ENCODE assay signal across 12 cellular contexts in genomic region chr14:74599201-74599809, GRCh38. TPM values are rescaled to one million over a fixed set of nuclear protein-coding genes. Genes with fewer than 3 reads are reported as not detected.
DNase-seq lines count a peak whose midpoint lies in the region; ATAC-seq and TF ChIP-seq lines count a peak whose summit lies in the region.
"Had no signal": no experiment of that assay in that cellular context is flagged by ENCODE, and none has a peak within 500 bp of the region (broad histone marks: within the 10 kb centered on the region; RNA-seq: fewer than 3 reads in every experiment).

No MANE protein-coding gene starts in this region.

- H3K4ac ChIP-seq in neuronal stem cell (ENCODE audit: low read length), result no peak overlapping the region

- WGBS in neuronal stem cell (ENCODE audit: extremely low coverage in 2 of 2, insufficient read length in 2 of 2, insufficient replicate concordance in 1 of 2), 2 donors, result no CpG with 5 or more reads among the region's 12 CpGs
- WGBS in upper lobe of left lung, 2 donors, result 39 to 49% methylated on average over 10 to 12 of the region's 12 CpGs

- no peak overlapping the region for H3K14ac ChIP-seq in neuronal stem cell (ENCODE audit: low read length)

- no peaks in the 10 kb centered on the region for H3K9me3 Mint-ChIP-seq in activated CD4-positive, alpha-beta T cell treated with anti-CD3 and anti-CD28 coated beads, Interleukin-2, amount 10 ng/mL, durations not matched to agents 24 days and 14 days
- H3K9me3 Mint-ChIP-seq: activated naive CD4-positive, alpha-beta T cell treated with anti-CD3 and anti-CD28 coated beads, Interleukin-2, amount 50 U/mL, for 24 hours had no signal

- no peaks in the 10 kb centered on the region for H3K36me3 ChIP-seq in neuronal stem cell (replicated peaks in 1 of 2; ENCODE audit: control insufficient read depth in 2 of 2, insufficient read depth in 2 of 2, low read length in 2 of 2)
- no peaks in the 10 kb centered on the region for H3K36me3 ChIP-seq in upper lobe of left lung

- H3K36me3 Mint-ChIP-seq in activated CD4-positive, alpha-beta T cell treated with anti-CD3 and anti-CD28 coated beads, Interleukin-2, amount 10 ng/mL, durations not matched to agents 24 days and 14 days (ENCODE audit: low read depth), result no peaks in the 10 kb centered on the region
- H3K36me3 Mint-ChIP-seq: activated naive CD4-positive, alpha-beta T cell treated with anti-CD3 and anti-CD28 coated beads, Interleukin-2, amount 50 U/mL, for 24 hours had no signal

- H2BK12ac ChIP-seq in neuronal stem cell (ENCODE audit: low read length), result no peak overlapping the region

- H3K27ac ChIP-seq in neuronal stem cell (replicated peaks; ENCODE audit: low read length) (no peak overlapping the region), upper lobe of left lung (peak overlapping the region; percentile 31 to 84 (median 75))

- H3K4me3 Mint-ChIP-seq in activated CD4-positive, alpha-beta T cell treated with anti-CD3 and anti-CD28 coated beads, Interleukin-2, amount 10 ng/mL, durations not matched to agents 24 days and 14 days, result no peak overlapping the region
- H3K4me3 Mint-ChIP-seq: activated naive CD4-positive, alpha-beta T cell treated with anti-CD3 and anti-CD28 coated beads, Interleukin-2, amount 50 U/mL, for 24 hours had no signal

- no peak overlapping the region for H3K4me3 ChIP-seq in neuronal stem cell (ENCODE audit: low read length in 2 of 2)
- H3K4me3 ChIP-seq in upper lobe of left lung, result no peak overlapping the region

- intact Hi-C loops in Right ventricle myocardium superior (cut with DNase I), result no loop called here
- intact Hi-C loops in activated CD4-positive, alpha-beta T cell treated with anti-CD3 and anti-CD28 coated beads, Interleukin-2, amount 10 ng/mL, durations not matched to agents 24 days and 14 days (cut with micrococcal nuclease), result no loop called here

- H2BK5ac ChIP-seq in neuronal stem cell (ENCODE audit: low read length), result no peak overlapping the region

- H2BK120ac ChIP-seq in neuronal stem cell (ENCODE audit: low read depth, low read length), result peak overlapping the region; percentile 85

- H3K9ac ChIP-seq in neuronal stem cell (ENCODE audit: low read depth, low read length, poor library complexity), result no peak overlapping the region

- no peak for TF ChIP-seq CTCF in upper lobe of left lung (IDR thresholded peaks at IDR 0.05)

- H3K4me1 Mint-ChIP-seq in activated CD4-positive, alpha-beta T cell treated with anti-CD3 and anti-CD28 coated beads, Interleukin-2, amount 10 ng/mL, durations not matched to agents 24 days and 14 days, result no peaks in the 10 kb centered on the region
- H3K4me1 Mint-ChIP-seq: activated naive CD4-positive, alpha-beta T cell treated with anti-CD3 and anti-CD28 coated beads, Interleukin-2, amount 50 U/mL, for 24 hours had no signal

- H3K27ac Mint-ChIP-seq in activated CD4-positive, alpha-beta T cell treated with anti-CD3 and anti-CD28 coated beads, Interleukin-2, amount 10 ng/mL, durations not matched to agents 24 days and 14 days, result no peak overlapping the region
- H3K27ac Mint-ChIP-seq: activated naive CD4-positive, alpha-beta T cell treated with anti-CD3 and anti-CD28 coated beads, Interleukin-2, amount 50 U/mL, for 24 hours had no signal

- no peak for TF ChIP-seq POLR2A in upper lobe of left lung (IDR thresholded peaks at IDR 0.05)

- H3K4me1 ChIP-seq in neuronal stem cell (ENCODE audit: control insufficient read depth in 2 of 2, insufficient read depth in 1 of 2, low read depth in 1 of 2, low read length in 2 of 2) (no peaks in the 10 kb centered on the region), upper lobe of left lung (peaks cover 41 to 48% (median 45%) of the 10 kb centered on the region in 4 donors)

- H4K91ac ChIP-seq in neuronal stem cell (ENCODE audit: low read depth, low read length, poor library complexity), result no peak overlapping the region

- DNase-seq in amniotic epithelial cell (ENCODE audit: low read depth) (peak; percentile 52), Right ventricle myocardium superior (peak; percentile 65), neuronal stem cell (ENCODE audit: low spot score) (no peak), upper lobe of left lung (no peak), NOMO-1 (lab: John Stamatoyannopoulos, UW; ENCODE audit: unreplicated experiment in 2 of 2) (no peak), COLO829 (ENCODE audit: low spot score) (no peak)
- no peak for DNase-seq in activated CD4-positive, alpha-beta T cell treated with anti-CD3 and anti-CD28 coated beads, Interleukin-2, amount 10 ng/mL, durations not matched to agents 24 days and 14 days
- DNase-seq: H7, hippocampal formation, NCI-H1694 treated with DMSO at 0.1 percent for 48 hours had no signal

- H4K8ac ChIP-seq in neuronal stem cell (ENCODE audit: low read depth, low read length), result no peak overlapping the region

- H3K27me3 ChIP-seq in neuronal stem cell (ENCODE audit: control insufficient read depth in 3 of 3, insufficient read depth in 3 of 3, low read depth in 1 of 3, low read length in 3 of 3) (peaks cover 0 to 20% (median 0%) of the 10 kb centered on the region in 3 experiments), upper lobe of left lung (no peaks in the 10 kb centered on the region)

- peak overlapping the region; percentile 27 for H3K18ac ChIP-seq in neuronal stem cell (ENCODE audit: low read length)

- H2AFZ ChIP-seq in neuronal stem cell (ENCODE audit: low read length), result no peak overlapping the region

- H3K9me3 ChIP-seq in neuronal stem cell (replicated peaks in 1 of 2; ENCODE audit: control insufficient read depth in 2 of 2, insufficient read depth in 1 of 2, low read depth in 1 of 2, low read length in 2 of 2) (no peaks in the 10 kb centered on the region), upper lobe of left lung (no peaks in the 10 kb centered on the region)

- peaks cover 4% of the 10 kb centered on the region for H3K27me3 Mint-ChIP-seq in activated CD4-positive, alpha-beta T cell treated with anti-CD3 and anti-CD28 coated beads, Interleukin-2, amount 10 ng/mL, durations not matched to agents 24 days and 14 days
- H3K27me3 Mint-ChIP-seq: activated naive CD4-positive, alpha-beta T cell treated with anti-CD3 and anti-CD28 coated beads, Interleukin-2, amount 50 U/mL, for 24 hours had no signal

- no peak overlapping the region for H3K4me2 ChIP-seq in neuronal stem cell (ENCODE audit: insufficient read depth, low read length, poor library complexity, severe bottlenecking)

- H2AK5ac ChIP-seq in neuronal stem cell (ENCODE audit: low read depth, low read length), result no peak overlapping the region

- ATAC-seq in Right ventricle myocardium superior (ENCODE audit: poor library complexity) (peak; percentile 56), upper lobe of left lung (ENCODE audit: low FRiP score in 2 of 2) (peak; percentile 3 to 27)
- ATAC-seq: HepG2 had no signal

- H3K23ac ChIP-seq in neuronal stem cell (ENCODE audit: low read depth, low read length, poor library complexity), result no peak overlapping the region

- no peak for TF ChIP-seq EP300 in upper lobe of left lung (IDR thresholded peaks at IDR 0.05)

- no peaks in the 10 kb centered on the region for H3K79me1 ChIP-seq in neuronal stem cell (ENCODE audit: low read depth, low read length)

- no peak overlapping the region for H2BK15ac ChIP-seq in neuronal stem cell (ENCODE audit: low read length)

RNA-seq across cellular contexts. Expression of gene LTBP2, which starts 12.7 kb away (rescaled TPM):
- total RNA-seq in Right ventricle myocardium superior (11.9 TPM), upper lobe of left lung (100 to 1,000 TPM in 2 of 6 donors, 10 to 100 TPM in 4; 19.7 to 136 (median 77.6) TPM)
- polyA plus RNA-seq in neuronal stem cell (2013, experiment 1 of 2), result 1.4 TPM
- 1.3 TPM for polyA plus RNA-seq in neuronal stem cell (2013, experiment 2 of 2)
- 0.05 TPM in 1 of 2 replicates, not detected in the other for total RNA-seq in activated CD4-positive, alpha-beta T cell treated with anti-CD3 and anti-CD28 coated beads, Interleukin-2, amount 10 ng/mL, durations not matched to agents 24 days and 14 days

Comparison
In these comparisons a context has a peak if more than half of its experiments do, and no peak if none do; other contexts are left out.
1. DNase-seq: peak in amniotic epithelial cell (single experiment) and Right ventricle myocardium superior (single experiment); none in neuronal stem cell (single experiment), upper lobe of left lung (0 of 2), activated CD4-positive, alpha-beta T cell treated with anti-CD3 and anti-CD28 coated beads, Interleukin-2, amount 10 ng/mL, durations not matched to agents 24 days and 14 days (single experiment), NOMO-1 (0 of 2) and COLO829 (single experiment).
2. RNA of gene LTBP2, which starts 12.7 kb away (total RNA-seq): 19.7 to 136 TPM in upper lobe of left lung and 11.9 TPM in Right ventricle myocardium superior (single experiment); 0.05 TPM in activated CD4-positive, alpha-beta T cell treated with anti-CD3 and anti-CD28 coated beads, Interleukin-2, amount 10 ng/mL, durations not matched to agents 24 days and 14 days; every median in the first group is over 10 times any median in the second.